Comparison of ENCODE assay signal across 23 cellular contexts in genomic region chr2:223113161-223113560, GRCh38.
A peak's percentile ranks its signal among the peaks of the same experiment; 100 is the strongest.
DNase-seq lines count a peak whose midpoint lies in the region; ATAC-seq and TF ChIP-seq lines count a peak whose summit lies in the region.
"Had no signal": no experiment of that assay in that cellular context is flagged by ENCODE, and none has a peak within 500 bp of the region (broad histone marks: within the 10 kb centered on the region; RNA-seq: fewer than 3 reads in every experiment).

No MANE protein-coding gene starts in this region.

- no peaks in the 10 kb centered on the region for H3K36me3 Mint-ChIP-seq in activated CD8-positive, alpha-beta memory T cell treated with anti-CD3 and anti-CD28 coated beads, Interleukin-2, amount 10 ng/mL, durations not matched to agents 7 days and 5 days
- H3K36me3 Mint-ChIP-seq: activated naive CD4-positive, alpha-beta T cell treated with anti-CD3 and anti-CD28 coated beads, Interleukin-2, amount 50 U/mL, for 72 hours; CD4-positive, CD25-positive, alpha-beta regulatory T cell; memory B cell; naive thymus-derived CD4-positive, alpha-beta T cell had no signal

- H3K27me3 Mint-ChIP-seq in activated CD8-positive, alpha-beta memory T cell treated with anti-CD3 and anti-CD28 coated beads, Interleukin-2, amount 10 ng/mL, durations not matched to agents 7 days and 5 days: no peaks in the 10 kb centered on the region
- H3K27me3 Mint-ChIP-seq: activated CD4-positive, alpha-beta T cell treated with anti-CD3 and anti-CD28 coated beads, Interleukin-2, amount 10 ng/mL, durations not matched to agents 7 days and 5 days; CD4-positive, CD25-positive, alpha-beta regulatory T cell had no signal

- H3K27ac Mint-ChIP-seq in activated CD8-positive, alpha-beta memory T cell treated with anti-CD3 and anti-CD28 coated beads, Interleukin-2, amount 10 ng/mL, durations not matched to agents 7 days and 5 days: no peak overlapping the region
- H3K27ac Mint-ChIP-seq: activated CD4-positive, alpha-beta T cell treated with anti-CD3 and anti-CD28 coated beads, Interleukin-2, amount 10 ng/mL, durations not matched to agents 7 days and 5 days; activated naive CD4-positive, alpha-beta T cell treated with anti-CD3 and anti-CD28 coated beads, Interleukin-2, amount 50 U/mL, for 72 hours; CD4-positive, CD25-positive, alpha-beta regulatory T cell; memory B cell; naive thymus-derived CD4-positive, alpha-beta T cell; T-helper 17 cell had no signal

- in situ Hi-C loops in astrocyte of the spinal cord (cut with HindIII; ENCODE audit: low sequenced_read_pairs): no loop called here

- no peaks in the 10 kb centered on the region for H3K9me3 Mint-ChIP-seq in activated CD8-positive, alpha-beta memory T cell treated with anti-CD3 and anti-CD28 coated beads, Interleukin-2, amount 10 ng/mL, durations not matched to agents 7 days and 5 days (ENCODE audit: low read depth)
- H3K9me3 Mint-ChIP-seq: activated CD4-positive, alpha-beta T cell treated with anti-CD3 and anti-CD28 coated beads, Interleukin-2, amount 10 ng/mL, durations not matched to agents 7 days and 5 days; activated naive CD4-positive, alpha-beta T cell treated with anti-CD3 and anti-CD28 coated beads, Interleukin-2, amount 50 U/mL, for 72 hours had no signal

- DNase-seq in H4 (ENCODE audit: low spot score) (peak; percentile 15), M059J (ENCODE audit: low read depth) (peak; percentile 42), astrocyte of the spinal cord (ENCODE audit: low read depth, low spot score) (peak; percentile 22), myocyte (ENCODE audit: low read depth) (peak; percentile 74), UCSD-AML1 (lab: John Stamatoyannopoulos, UW; ENCODE audit: unreplicated experiment) (no peak)
- no peak for DNase-seq in activated CD8-positive, alpha-beta memory T cell treated with anti-CD3 and anti-CD28 coated beads, Interleukin-2, amount 10 ng/mL, durations not matched to agents 7 days and 5 days
- DNase-seq in activated CD4-positive, alpha-beta T cell treated with anti-CD3 and anti-CD28 coated beads, Interleukin-2, amount 50 U/mL, for 4 hours: no peak
- DNase-seq: activated CD4-positive, alpha-beta T cell treated with anti-CD3 and anti-CD28 coated beads, Interleukin-2, amount 10 ng/mL, durations not matched to agents 7 days and 5 days; aorta; CD4-positive, CD25-positive, alpha-beta regulatory T cell; GDM1; heart left ventricle; left cardiac atrium; naive thymus-derived CD4-positive, alpha-beta T cell; NCI-H1436 treated with DMSO at 0.1 percent for 48 hours; occipital lobe; stimulated activated CD4-positive, alpha-beta T cell treated with anti-CD3 and anti-CD28 coated beads, Interleukin-1b, Interleukin-23, amount 100 ng/mL, for 48 hours; T-helper 17 cell; WERI-Rb-1 had no signal

- H3K4me3 ChIP-seq in astrocyte of the spinal cord (ENCODE audit: low read depth, low read length): no peak overlapping the region
- H3K4me3 ChIP-seq: heart left ventricle, SK-N-MC, skin epidermis had no signal

- no peak for ATAC-seq in activated CD8-positive, alpha-beta memory T cell treated with anti-CD3 and anti-CD28 coated beads, Interleukin-2, amount 10 ng/mL, durations not matched to agents 7 days and 5 days
- ATAC-seq: activated naive CD4-positive, alpha-beta T cell treated with anti-CD3 and anti-CD28 coated beads, Interleukin-2, amount 50 U/mL, for 72 hours; heart left ventricle; left cardiac atrium; naive thymus-derived CD4-positive, alpha-beta T cell; T-helper 17 cell had no signal

- no peak for TF ChIP-seq CTCF in astrocyte of the spinal cord (IDR thresholded peaks at IDR 0.05; ENCODE audit: low read depth, low read length)

- no peak overlapping the region for H3K4me3 Mint-ChIP-seq in activated CD8-positive, alpha-beta memory T cell treated with anti-CD3 and anti-CD28 coated beads, Interleukin-2, amount 10 ng/mL, durations not matched to agents 7 days and 5 days
- H3K4me3 Mint-ChIP-seq: activated CD4-positive, alpha-beta T cell treated with anti-CD3 and anti-CD28 coated beads, Interleukin-2, amount 10 ng/mL, durations not matched to agents 7 days and 5 days; CD4-positive, CD25-positive, alpha-beta regulatory T cell; memory B cell; naive thymus-derived CD4-positive, alpha-beta T cell; T-helper 17 cell had no signal

- H3K4me1 Mint-ChIP-seq in activated CD8-positive, alpha-beta memory T cell treated with anti-CD3 and anti-CD28 coated beads, Interleukin-2, amount 10 ng/mL, durations not matched to agents 7 days and 5 days: no peaks in the 10 kb centered on the region
- H3K4me1 Mint-ChIP-seq: activated CD4-positive, alpha-beta T cell treated with anti-CD3 and anti-CD28 coated beads, Interleukin-2, amount 10 ng/mL, durations not matched to agents 7 days and 5 days; CD4-positive, CD25-positive, alpha-beta regulatory T cell; memory B cell; naive thymus-derived CD4-positive, alpha-beta T cell; T-helper 17 cell had no signal

- CTCF ChIA-PET in activated CD8-positive, alpha-beta memory T cell treated with anti-CD3 and anti-CD28 coated beads, Interleukin-2, amount 10 ng/mL, durations not matched to agents 7 days and 5 days (lab: Charles Lee): no interaction called here

Comparison
In these comparisons a context has a peak if more than half of its experiments do, and no peak if none do; other contexts are left out.
1. DNase-seq: peak in H4 (single experiment), M059J (single experiment), astrocyte of the spinal cord (single experiment) and myocyte (single experiment); none in activated CD8-positive, alpha-beta memory T cell treated with anti-CD3 and anti-CD28 coated beads, Interleukin-2, amount 10 ng/mL, durations not matched to agents 7 days and 5 days (single experiment), UCSD-AML1 (single experiment) and activated CD4-positive, alpha-beta T cell treated with anti-CD3 and anti-CD28 coated beads, Interleukin-2, amount 50 U/mL, for 4 hours (0 of 2).